Comparison of ENCODE assay signal across 23 cellular contexts in the genomic region with DNA sequence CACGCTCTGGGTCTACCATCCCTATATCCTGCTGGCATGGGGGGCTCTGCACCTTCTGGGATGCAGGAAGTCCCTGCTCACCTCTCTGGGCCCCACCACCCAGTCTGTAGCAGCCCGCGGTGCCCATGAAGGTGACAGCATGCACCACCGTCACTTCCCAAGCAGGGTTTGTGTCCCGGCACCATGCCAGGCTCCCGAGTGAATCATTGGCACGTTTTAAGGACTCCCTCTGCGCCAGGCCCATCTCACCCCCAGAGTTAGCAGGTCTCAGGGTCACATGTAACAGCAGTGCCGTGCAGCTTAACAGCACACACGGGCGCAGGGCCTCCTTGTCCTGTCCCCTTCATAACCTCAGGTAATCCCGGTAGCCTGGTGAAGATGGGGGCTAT. TPM values are rescaled to one million over a fixed set of nuclear protein-coding genes. Genes with fewer than 3 reads are reported as not detected.
"Had no signal": no experiment of that assay in that cellular context is flagged by ENCODE, and none has a peak within 500 bp of the region (broad histone marks: within the 10 kb centered on the region; RNA-seq: fewer than 3 reads in every experiment).

No MANE protein-coding gene starts in this region.

- DNase-seq: dorsolateral prefrontal cortex; effector CD8-positive, alpha-beta T cell; foreskin fibroblast; gastrocnemius medialis; head of caudate nucleus; natural killer cell; spleen; stimulated activated naive B cell treated with anti-CD40 and anti-IgM and Interleukin-4, amounts not matched to agents 10 μg/mL and 1 μg/mL and 100 μg/mL, for 72 hours; stomach; thyroid gland; trophoblast cell had no signal

- H3K4me1 ChIP-seq: gastrocnemius medialis, prostate gland, thyroid gland, vagina had no signal

- H3K27me3 ChIP-seq: dorsolateral prefrontal cortex, gastrocnemius medialis, spleen, stomach, thyroid gland, vagina had no signal

- ATAC-seq: gastrocnemius medialis; stimulated activated naive B cell treated with anti-CD40 and anti-IgM and Interleukin-4, amounts not matched to agents 10 μg/mL and 1 μg/mL and 100 μg/mL, for 72 hours had no signal

- H3K4me3 ChIP-seq: dorsolateral prefrontal cortex, gastrocnemius medialis, lung, prostate gland, skin epidermis, spleen, stomach, thyroid gland, vagina had no signal

- FAIRE-seq: colon, keratinocyte had no signal

- H3K9me3 ChIP-seq: gastrocnemius medialis, prostate gland, spleen, stomach, thyroid gland, vagina had no signal

- H3K27ac ChIP-seq: dorsolateral prefrontal cortex, epithelial cell of prostate, gastrocnemius medialis, prostate gland, skin epidermis, spleen, stomach, thyroid gland, vagina had no signal

RNA-seq across cellular contexts. Expression of a gene that starts 34.9 kb away (rescaled TPM):
- total RNA-seq: glomerular endothelial cell, mononuclear cell, natural killer cell, osteocyte, temporal lobe, vagina had no signal
- polyA plus RNA-seq: keratinocyte, neural cell had no signal
